In the genomic region with DNA sequence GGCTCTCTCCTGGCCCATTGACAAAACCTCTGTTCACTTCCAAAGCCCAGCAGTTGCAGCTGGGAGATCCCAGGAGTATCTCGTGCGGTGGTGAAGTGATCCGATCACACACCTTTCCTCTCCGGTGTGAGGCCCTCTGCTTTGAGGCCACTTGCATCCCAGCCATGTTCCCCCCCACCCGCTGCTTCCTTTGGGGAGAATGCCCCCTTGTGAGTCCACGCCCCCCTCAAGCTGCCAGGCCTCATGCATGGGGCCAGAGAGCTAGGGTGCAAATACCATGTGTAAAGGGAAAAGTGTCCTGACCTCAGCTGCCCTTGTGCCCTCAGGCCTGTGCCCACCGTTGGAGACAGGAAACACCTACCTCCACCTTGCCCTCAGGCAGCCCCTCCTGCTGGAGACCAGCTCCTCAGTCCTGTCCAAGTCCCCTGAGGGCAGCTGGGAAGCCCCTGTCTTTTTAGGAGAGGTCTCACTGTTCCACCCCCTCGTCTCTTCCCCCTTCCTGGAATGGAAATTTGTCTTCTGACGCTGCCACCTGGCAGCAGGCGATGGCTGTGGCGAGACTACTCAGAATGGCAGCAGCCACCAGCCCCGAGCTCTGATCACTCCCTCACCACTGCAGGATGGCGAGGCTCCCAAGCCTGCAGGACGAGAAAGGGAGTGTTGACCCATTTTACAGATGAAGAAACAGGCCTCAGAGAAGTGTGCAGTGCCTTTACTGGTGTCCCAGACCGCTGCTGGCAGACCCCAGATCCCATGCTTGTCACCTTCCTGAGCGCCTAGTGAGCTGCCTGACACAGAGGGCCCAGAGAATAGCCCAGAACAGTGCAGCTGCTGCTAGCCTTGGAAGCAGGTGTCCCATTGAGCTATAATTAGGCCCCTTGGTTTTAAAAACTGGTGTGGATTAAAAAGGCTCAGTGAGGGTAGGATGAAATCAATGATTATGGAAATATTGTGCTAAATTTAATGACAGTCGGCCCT, we compare ENCODE assay signal across 11 cellular contexts.
A peak's percentile ranks its signal among the peaks of the same experiment; 100 is the strongest.
DNase-seq lines count a peak whose midpoint lies in the region; ATAC-seq and TF ChIP-seq lines count a peak whose summit lies in the region.
"Had no signal": no experiment of that assay in that cellular context is flagged by ENCODE, and none has a peak within 500 bp of the region (broad histone marks: within the 10 kb centered on the region; RNA-seq: fewer than 3 reads in every experiment).

No MANE protein-coding gene starts in this region.

- 85% methylated on average over 15 of the region's 17 CpGs for WGBS in prostate gland

- peaks cover 27% of the 10 kb centered on the region for H3K36me3 Mint-ChIP-seq in T-helper 2 cell treated with Interferon-gamma antibody and Interleukin-4, amounts not matched to agents 5 μg/mL and 100 μg/mL, for 36 hours (ENCODE audit: low read depth)

- H3K36me3 ChIP-seq in prostate gland, result no peaks in the 10 kb centered on the region
- H3K36me3 ChIP-seq: upper lobe of left lung had no signal

- H3K4me3 Mint-ChIP-seq in T-helper 2 cell treated with Interferon-gamma antibody and Interleukin-4, amounts not matched to agents 5 μg/mL and 100 μg/mL, for 36 hours, result no peak overlapping the region

- H3K4me1 ChIP-seq in prostate gland (replicated peaks), result peaks cover 8% of the 10 kb centered on the region

- H3K27me3 ChIP-seq in prostate gland (replicated peaks; ENCODE audit: insufficient read depth), result no peaks in the 10 kb centered on the region
- H3K27me3 ChIP-seq: upper lobe of left lung had no signal

- no peaks in the 10 kb centered on the region for H3K9me3 ChIP-seq in prostate gland
- H3K9me3 ChIP-seq: upper lobe of left lung had no signal

- H3K27ac ChIP-seq in caudate nucleus (ENCODE audit: low read depth, low read length), result peak overlapping the region; percentile 50
- H3K27ac ChIP-seq in prostate gland, result peak overlapping the region; percentile 23 to 24

- no peak overlapping the region for H3K4me3 ChIP-seq in prostate gland
- H3K4me3 ChIP-seq: upper lobe of left lung had no signal

- no peaks in the 10 kb centered on the region for H3K27me3 Mint-ChIP-seq in T-helper 2 cell treated with Interferon-gamma antibody and Interleukin-4, amounts not matched to agents 5 μg/mL and 100 μg/mL, for 36 hours (ENCODE audit: low read depth)

- no peak for TF ChIP-seq POLR2A in prostate gland (IDR thresholded peaks at IDR 0.05)

- DNase-seq in T-helper 2 cell treated with Interferon-gamma antibody and Interleukin-4, amounts not matched to agents 5 μg/mL and 100 μg/mL, for 36 hours (ENCODE audit: low spot score), result no peak
- DNase-seq in T-helper 2 cell (no peak), NCI-H146 (lab: John Stamatoyannopoulos, UW) (peak; percentile 53), caudate nucleus (lab: John Stamatoyannopoulos, UW) (no peak), prostate gland (ENCODE audit: low spot score) (no peak)
- DNase-seq in stimulated activated CD8-positive, alpha-beta memory T cell treated with anti-CD3 and anti-CD28 coated beads, Interleukin-4, amount 100 ng/mL, for 48 hours, result no peak
- DNase-seq: GOT3, NCI-H187 treated with DMSO at 0.1 percent for 48 hours had no signal

- no peaks in the 10 kb centered on the region for H3K9me3 Mint-ChIP-seq in T-helper 2 cell treated with Interferon-gamma antibody and Interleukin-4, amounts not matched to agents 5 μg/mL and 100 μg/mL, for 36 hours

- H3K4me1 Mint-ChIP-seq in T-helper 2 cell treated with Interferon-gamma antibody and Interleukin-4, amounts not matched to agents 5 μg/mL and 100 μg/mL, for 36 hours (ENCODE audit: low read depth), result peaks cover 25% of the 10 kb centered on the region

- no peak for ATAC-seq in HG02610 (IDR thresholded peaks at IDR 0.05; ENCODE audit: unreplicated experiment)
- no peak for ATAC-seq in GM18909 (IDR thresholded peaks at IDR 0.05; ENCODE audit: poor library complexity, unreplicated experiment)

- H3K27ac Mint-ChIP-seq in T-helper 2 cell treated with Interferon-gamma antibody and Interleukin-4, amounts not matched to agents 5 μg/mL and 100 μg/mL, for 36 hours, result peak overlapping the region; percentile 69

- intact Hi-C loops in prostate gland (cut with DNase I), result loop anchor here (1.0 to 5.0 kb wide), 2 partner anchors 192 to 263 kb away; no protein-coding TSS in a partner anchor

- TF ChIP-seq CTCF in prostate gland (IDR thresholded peaks at IDR 0.05), result no peak
